17 cellular contexts compared by ENCODE assay signal in genomic region chr15:67736810-67737209, GRCh38.
"Had no signal": no experiment of that assay in that cellular context is flagged by ENCODE, and none has a peak within 500 bp of the region (broad histone marks: within the 10 kb centered on the region; RNA-seq: fewer than 3 reads in every experiment).

No MANE protein-coding gene starts in this region.

- H3K27me3 Mint-ChIP-seq: activated CD4-positive, alpha-beta memory T cell treated with anti-CD3 and anti-CD28 coated beads, Interleukin-2, amount 10 ng/mL, durations not matched to agents 7 days and 5 days; activated naive CD4-positive, alpha-beta T cell treated with anti-CD3 and anti-CD28 coated beads, Interleukin-2, amount 50 U/mL, for 24 hours; activated T-cell treated with anti-CD3 and anti-CD28 coated beads, Interleukin-2, amount 50 U/mL, for 24 hours; effector memory CD8-positive, alpha-beta T cell had no signal

- H3K9me3 Mint-ChIP-seq: activated CD4-positive, alpha-beta memory T cell treated with anti-CD3 and anti-CD28 coated beads, Interleukin-2, amount 10 ng/mL, durations not matched to agents 7 days and 5 days; activated naive CD4-positive, alpha-beta T cell treated with anti-CD3 and anti-CD28 coated beads, Interleukin-2, amount 50 U/mL, for 24 hours; activated T-cell treated with anti-CD3 and anti-CD28 coated beads, Interleukin-2, amount 50 U/mL, for 24 hours; effector memory CD8-positive, alpha-beta T cell; natural killer cell; T-helper 1 cell treated with Interleukin-12 subunit alpha and Interleukin-12 subunit beta and Interleukin-4 antibody, amounts not matched to agents 30 μg/mL and 1 μg/mL, for 36 hours had no signal

- H3K9me3 ChIP-seq: gastroesophageal sphincter, tibial nerve, vagina had no signal

- H3K4me1 ChIP-seq: tibial nerve, vagina had no signal

- DNase-seq: activated CD4-positive, alpha-beta memory T cell treated with anti-CD3 and anti-CD28 coated beads, Interleukin-2, amount 10 ng/mL, durations not matched to agents 7 days and 5 days; activated CD4-positive, alpha-beta T cell treated with anti-CD3 and anti-CD28 coated beads for 4 hours; activated T-cell treated with anti-CD3 and anti-CD28 coated beads, Interleukin-2, amount 50 U/mL, for 24 hours; dermis blood vessel endothelial cell; effector memory CD8-positive, alpha-beta T cell; islet precursor cell; mesenchymal stem cell; natural killer cell; retina; stimulated activated CD4-positive, alpha-beta T cell treated with anti-CD3 and anti-CD28 coated beads, Interleukin-4, amount 100 ng/mL, for 1 hour; stimulated activated naive CD4-positive, alpha-beta T cell; substantia nigra had no signal

- ATAC-seq: effector memory CD8-positive, alpha-beta T cell; gastroesophageal sphincter; natural killer cell had no signal

- H3K36me3 Mint-ChIP-seq: natural killer cell had no signal

- H3K4me3 Mint-ChIP-seq: activated CD4-positive, alpha-beta memory T cell treated with anti-CD3 and anti-CD28 coated beads, Interleukin-2, amount 10 ng/mL, durations not matched to agents 7 days and 5 days; activated naive CD4-positive, alpha-beta T cell treated with anti-CD3 and anti-CD28 coated beads, Interleukin-2, amount 50 U/mL, for 24 hours; activated T-cell treated with anti-CD3 and anti-CD28 coated beads, Interleukin-2, amount 50 U/mL, for 24 hours; effector memory CD8-positive, alpha-beta T cell; natural killer cell; T-helper 1 cell treated with Interleukin-12 subunit alpha and Interleukin-12 subunit beta and Interleukin-4 antibody, amounts not matched to agents 30 μg/mL and 1 μg/mL, for 36 hours had no signal

- H3K4me3 ChIP-seq: gastroesophageal sphincter, tibial nerve, vagina had no signal

- H3K36me3 ChIP-seq: vagina had no signal

- H3K27ac Mint-ChIP-seq: activated CD4-positive, alpha-beta memory T cell treated with anti-CD3 and anti-CD28 coated beads, Interleukin-2, amount 10 ng/mL, durations not matched to agents 7 days and 5 days; activated naive CD4-positive, alpha-beta T cell treated with anti-CD3 and anti-CD28 coated beads, Interleukin-2, amount 50 U/mL, for 24 hours; activated T-cell treated with anti-CD3 and anti-CD28 coated beads, Interleukin-2, amount 50 U/mL, for 24 hours; T-helper 1 cell treated with Interleukin-12 subunit alpha and Interleukin-12 subunit beta and Interleukin-4 antibody, amounts not matched to agents 30 μg/mL and 1 μg/mL, for 36 hours had no signal

- H3K27me3 ChIP-seq: gastroesophageal sphincter, tibial nerve, vagina had no signal

- H3K27ac ChIP-seq: gastroesophageal sphincter, tibial nerve, vagina had no signal
